ENCODE assay signal across 8 cellular contexts in genomic region chr9:137027369-137028012, GRCh38. TPM values are rescaled to one million over a fixed set of nuclear protein-coding genes. Genes with fewer than 3 reads are reported as not detected.
A peak's percentile ranks its signal among the peaks of the same experiment; 100 is the strongest.
DNase-seq lines count a peak whose midpoint lies in the region; ATAC-seq and TF ChIP-seq lines count a peak whose summit lies in the region.

No MANE protein-coding gene starts in this region.

- CTCF ChIA-PET in naive thymus-derived CD4-positive, alpha-beta T cell (lab: Charles Lee): interaction anchor here (0.6 to 2.3 kb wide), 3 partner anchors 8 to 167 kb away, joined by 3 to 15 read pairs (median 3); no protein-coding TSS in a partner anchor

- H3K9me3 Mint-ChIP-seq in dendritic cell treated with granulocyte-macrophage colony-stimulating factor and Interleukin-4, amounts not matched to agents 40 ng/mL and 50 ng/mL, for 4 days: no peaks in the 10 kb centered on the region
- no peaks in the 10 kb centered on the region for H3K9me3 Mint-ChIP-seq in naive thymus-derived CD4-positive, alpha-beta T cell

- H3K9ac ChIP-seq in Loucy (ENCODE audit: low read depth, low read length, poor library complexity, severe bottlenecking): peak overlapping the region; percentile 66

- H3K27ac Mint-ChIP-seq in dendritic cell treated with granulocyte-macrophage colony-stimulating factor and Interleukin-4, amounts not matched to agents 40 ng/mL and 50 ng/mL, for 4 days: peak overlapping the region; percentile 59
- peak overlapping the region in 6 of 9 donors; percentile 31 to 71 (median 66) for H3K27ac Mint-ChIP-seq in naive thymus-derived CD4-positive, alpha-beta T cell

- peaks cover 48% of the 10 kb centered on the region for H3K4me1 ChIP-seq in Loucy (ENCODE audit: insufficient read depth, low read length, poor library complexity, severe bottlenecking)
- H3K4me1 ChIP-seq in naive thymus-derived CD4-positive, alpha-beta T cell (ENCODE audit: control insufficient read depth in 2 of 2, insufficient read depth in 2 of 2, low read length in 2 of 2): peaks cover 49 to 50% of the 10 kb centered on the region in 2 donors

- H3K4me3 ChIP-seq in Loucy (ENCODE audit: low read length, poor library complexity, severe bottlenecking): peak overlapping the region; percentile 71
- H3K4me3 ChIP-seq in naive thymus-derived CD4-positive, alpha-beta T cell (ENCODE audit: low read length): no peak overlapping the region

- peaks cover 5% of the 10 kb centered on the region for H4K20me1 ChIP-seq in Loucy (ENCODE audit: insufficient read depth, low read length, poor library complexity, severe bottlenecking)

- H3K4me1 Mint-ChIP-seq in dendritic cell treated with granulocyte-macrophage colony-stimulating factor and Interleukin-4, amounts not matched to agents 40 ng/mL and 50 ng/mL, for 4 days (ENCODE audit: low read depth): peaks cover 59% of the 10 kb centered on the region
- H3K4me1 Mint-ChIP-seq in naive thymus-derived CD4-positive, alpha-beta T cell: peaks cover 13 to 32% (median 29%) of the 10 kb centered on the region in 7 donors

- H3K9me2 ChIP-seq in Loucy (replicated peaks; ENCODE audit: low read depth, low read length): no peaks in the 10 kb centered on the region

- peaks cover 8% of the 10 kb centered on the region for H3K27me3 Mint-ChIP-seq in dendritic cell treated with granulocyte-macrophage colony-stimulating factor and Interleukin-4, amounts not matched to agents 40 ng/mL and 50 ng/mL, for 4 days
- peaks cover 0 to 11% (median 0%) of the 10 kb centered on the region in 5 donors for H3K27me3 Mint-ChIP-seq in naive thymus-derived CD4-positive, alpha-beta T cell

- no peak overlapping the region for H3K27ac ChIP-seq in naive thymus-derived CD4-positive, alpha-beta T cell (ENCODE audit: low read depth, low read length)

- H3K4me2 ChIP-seq in Loucy (ENCODE audit: low read depth, low read length, poor library complexity, severe bottlenecking): peak overlapping the region; percentile 84

- no peak overlapping the region for H2AFZ ChIP-seq in Loucy (ENCODE audit: low read length)

- POLR2A ChIA-PET in naive thymus-derived CD4-positive, alpha-beta T cell (lab: Charles Lee): interaction anchor here (0.5 to 1.7 kb wide), 4 partner anchors 8 to 77 kb away, joined by 3 to 7 read pairs (median 4); partner anchors contain the start of gene PAXX

- no peaks in the 10 kb centered on the region for H3K9me3 ChIP-seq in Loucy (ENCODE audit: insufficient read depth, low read depth, low read length)
- no peaks in the 10 kb centered on the region for H3K9me3 ChIP-seq in naive thymus-derived CD4-positive, alpha-beta T cell (ENCODE audit: control insufficient read depth in 2 of 3, low read length in 3 of 3)

- peaks cover 7% of the 10 kb centered on the region; the same call in 1 of the 2 replicates for H3F3A ChIP-seq in Loucy (ENCODE audit: low read depth)

- peaks cover 15% of the 10 kb centered on the region for H3K36me3 Mint-ChIP-seq in dendritic cell treated with granulocyte-macrophage colony-stimulating factor and Interleukin-4, amounts not matched to agents 40 ng/mL and 50 ng/mL, for 4 days (ENCODE audit: low read depth)
- H3K36me3 Mint-ChIP-seq in naive thymus-derived CD4-positive, alpha-beta T cell: no peaks in the 10 kb centered on the region

- no peak for ATAC-seq in naive thymus-derived CD4-positive, alpha-beta T cell
- ATAC-seq in GM21515 (IDR thresholded peaks at IDR 0.05; ENCODE audit: unreplicated experiment) (no peak), GM21825 (IDR thresholded peaks at IDR 0.05; ENCODE audit: unreplicated experiment) (no peak)

- H3K4me3 Mint-ChIP-seq in dendritic cell treated with granulocyte-macrophage colony-stimulating factor and Interleukin-4, amounts not matched to agents 40 ng/mL and 50 ng/mL, for 4 days: peak overlapping the region; percentile 79
- peak overlapping the region; percentile 74 to 94 (median 84) for H3K4me3 Mint-ChIP-seq in naive thymus-derived CD4-positive, alpha-beta T cell

- H3K27me3 ChIP-seq in Loucy (ENCODE audit: insufficient read depth, low read length, poor library complexity, severe bottlenecking): no peaks in the 10 kb centered on the region
- H3K27me3 ChIP-seq in naive thymus-derived CD4-positive, alpha-beta T cell (ENCODE audit: control insufficient read depth in 2 of 2, insufficient read depth in 2 of 2, low read length in 2 of 2): no peaks in the 10 kb centered on the region

- H3K79me2 ChIP-seq in Loucy (ENCODE audit: insufficient read depth, low read length): peaks cover 5% of the 10 kb centered on the region; the same call in 1 of the 2 replicates

- intact Hi-C loops in dendritic cell treated with granulocyte-macrophage colony-stimulating factor and Interleukin-4, amounts not matched to agents 40 ng/mL and 50 ng/mL, for 4 days (cut with micrococcal nuclease): no loop called here
- intact Hi-C loops in naive thymus-derived CD4-positive, alpha-beta T cell (cut with micrococcal nuclease): loop anchor here (1.0 to 2.0 kb wide), 2 partner anchors 35 to 43 kb away; partner anchors contain the start of genes PAXX (in 1 of the 2) and SAPCD2 (in 1 of the 2)

- TF ChIP-seq CTCF in Loucy (conservative IDR thresholded peaks at IDR 0.05; ENCODE audit: low read length): no peak

- H3K36me3 ChIP-seq in Loucy (ENCODE audit: insufficient read depth, low read length): no peaks in the 10 kb centered on the region
- no peaks in the 10 kb centered on the region for H3K36me3 ChIP-seq in naive thymus-derived CD4-positive, alpha-beta T cell (ENCODE audit: control insufficient read depth in 2 of 3, insufficient read depth in 3 of 3, low read length in 3 of 3)

- DNase-seq in CD1c-positive myeloid dendritic cell (ENCODE audit: extremely low spot score): peak; percentile 39
- no peak for DNase-seq in naive thymus-derived CD4-positive, alpha-beta T cell
- DNase-seq in cerebellum (ENCODE audit: low spot score): no peak
- no peak for DNase-seq in activated CD4-positive, alpha-beta T cell treated with anti-CD3 and anti-CD28 coated beads, Interleukin-2, amount 50 U/mL, for 48 hours

RNA-seq across cellular contexts. Expression of gene ABCA2, which starts 0.5 kb away (rescaled TPM):
- 100 to 1,000 TPM in 1 of 5 experiments, 10 to 100 TPM in 4; 18.4 to 112 (median 26.7) TPM for total RNA-seq in naive thymus-derived CD4-positive, alpha-beta T cell
- polyA plus RNA-seq in naive thymus-derived CD4-positive, alpha-beta T cell: 1 to 10 TPM; 1.8 to 2.5 TPM
- 29.0 TPM for total RNA-seq in cerebellum

RNA-seq across cellular contexts. Expression of gene FUT7, which starts 4.4 kb away (rescaled TPM):
- 1 to 10 TPM in 1 of 5 experiments, under 1 TPM in 3, not detected in 1; 0.27 to 4.6 (median 0.50) TPM for total RNA-seq in naive thymus-derived CD4-positive, alpha-beta T cell
- polyA plus RNA-seq in naive thymus-derived CD4-positive, alpha-beta T cell: under 1 TPM; 0.06 to 0.25 TPM
- 0.09 TPM for total RNA-seq in cerebellum

RNA-seq across cellular contexts. Expression of gene NPDC1, which starts 18.5 kb away (rescaled TPM):
- 10 to 100 TPM in 2 of 5 experiments, 1 to 10 TPM in 3; 2.3 to 37.5 (median 7.4) TPM for total RNA-seq in naive thymus-derived CD4-positive, alpha-beta T cell
- polyA plus RNA-seq in naive thymus-derived CD4-positive, alpha-beta T cell: 1 to 10 TPM in 1 of 2 donors, under 1 TPM in 1; 0.36 to 1.2 TPM
- total RNA-seq in cerebellum: 24.0 TPM

RNA-seq across cellular contexts. Expression of gene ENTPD2, which starts 26.4 kb away (rescaled TPM):
- not detected for total RNA-seq in naive thymus-derived CD4-positive, alpha-beta T cell
- not detected for polyA plus RNA-seq in naive thymus-derived CD4-positive, alpha-beta T cell
- 0.45 TPM for total RNA-seq in cerebellum

RNA-seq across cellular contexts. Expression of gene CLIC3, which starts 31.1 kb away (rescaled TPM):
- 10 to 100 TPM in 1 of 5 experiments, 1 to 10 TPM in 1, under 1 TPM in 2, not detected in 1; 0.46 to 13.0 (median 1.4) TPM for total RNA-seq in naive thymus-derived CD4-positive, alpha-beta T cell
- polyA plus RNA-seq in naive thymus-derived CD4-positive, alpha-beta T cell: under 1 TPM; 0.31 to 0.77 TPM
- not detected for total RNA-seq in cerebellum
